Comparison of ENCODE assay signal across 27 cellular contexts in the genomic region with DNA sequence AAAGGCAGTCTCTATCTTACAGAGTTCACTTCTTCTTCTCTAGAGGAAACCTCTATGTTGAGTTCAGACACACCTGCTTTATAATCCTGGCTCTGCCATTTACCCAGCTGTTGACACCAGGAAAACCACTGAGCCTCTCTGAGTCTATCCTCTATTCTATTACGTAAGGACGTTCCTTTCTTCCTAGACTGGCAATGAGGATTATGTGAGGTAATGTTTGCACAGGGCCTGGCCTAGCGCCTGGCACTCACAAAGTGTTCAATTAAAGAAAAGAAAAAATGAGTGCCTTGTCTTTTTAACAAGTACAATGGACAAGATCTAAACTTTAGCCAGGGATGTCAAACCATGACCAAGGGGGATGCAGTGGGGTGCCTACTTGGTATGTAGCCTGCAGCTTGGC.
DNase-seq lines count a peak whose midpoint lies in the region; ATAC-seq, FAIRE-seq and TF ChIP-seq lines count a peak whose summit lies in the region.
"Had no signal": no experiment of that assay in that cellular context is flagged by ENCODE, and none has a peak within 500 bp of the region (broad histone marks: within the 10 kb centered on the region; RNA-seq: fewer than 3 reads in every experiment).

No MANE protein-coding gene starts in this region.

- H3K36me3 ChIP-seq in adrenal gland (replicated peaks in 1 of 2) = no peaks in the 10 kb centered on the region
- no peaks in the 10 kb centered on the region for H3K36me3 ChIP-seq in small intestine (ENCODE audit: control insufficient read depth in 2 of 2, insufficient read depth in 2 of 2, low read length in 2 of 2)
- H3K36me3 ChIP-seq: cardiac muscle cell, MG63, right atrium auricular region had no signal

- H3K27ac ChIP-seq in adrenal gland = peak overlapping the region in 3 of 5 donors; percentile 3 to 62 (median 60)
- no peak overlapping the region for H3K27ac ChIP-seq in small intestine (ENCODE audit: low read depth in 1 of 2, low read length in 1 of 2)
- H3K27ac ChIP-seq: cardiac muscle cell, foreskin keratinocyte had no signal

- TF ChIP-seq CTCF in HFFc6 (IDR thresholded peaks at IDR 0.05) (no peak), adrenal gland (IDR thresholded peaks at IDR 0.05) (no peak)

- H3K4me3 ChIP-seq in adrenal gland = no peak overlapping the region
- H3K4me3 ChIP-seq in small intestine (ENCODE audit: low read depth in 1 of 2, low read length in 2 of 2) = no peak overlapping the region
- H3K4me3 ChIP-seq: cardiac muscle cell, MG63, right atrium auricular region had no signal

- peak; percentile 92 for ATAC-seq in left lobe of liver
- no peak for ATAC-seq in HG03175 (IDR thresholded peaks at IDR 0.05; ENCODE audit: unreplicated experiment)
- ATAC-seq in GM18868 (IDR thresholded peaks at IDR 0.05; ENCODE audit: unreplicated experiment) = no peak
- ATAC-seq: foreskin keratinocyte; naive thymus-derived CD4-positive, alpha-beta T cell had no signal

- 80 to 91% (median 82%) methylated on average over 3 of the region's 3 CpGs for WGBS in adrenal gland, 4 donors
- WGBS in small intestine, 3 donors = 16 to 50% (median 40%) methylated on average over 3 of the region's 3 CpGs

- intact Hi-C loops in adrenal gland (cut with DNase I) = no loop called here

- H3K9me3 ChIP-seq in adrenal gland (replicated peaks in 1 of 3) = no peaks in the 10 kb centered on the region
- no peaks in the 10 kb centered on the region for H3K9me3 ChIP-seq in small intestine (ENCODE audit: control insufficient read depth, low read depth)
- H3K9me3 ChIP-seq: MG63, right atrium auricular region had no signal

- peaks cover 20% of the 10 kb centered on the region for H3K36me3 Mint-ChIP-seq in HFFc6 (ENCODE audit: low read depth)
- H3K36me3 Mint-ChIP-seq: CD4-positive, CD25-positive, alpha-beta regulatory T cell; memory B cell had no signal

- DNase-seq in HFFc6 (no peak), adrenal gland (no peak), left lobe of liver (ENCODE audit: low spot score) (peak; percentile 52), small intestine (peak; percentile 19), NOMO-1 (lab: John Stamatoyannopoulos, UW; ENCODE audit: unreplicated experiment in 2 of 2) (no peak), COR-L47 (lab: John Stamatoyannopoulos, UW) (no peak)
- DNase-seq: activated B cell treated with CpG ODN at 0.5 μM for 24 hours; activated CD4-positive, alpha-beta memory T cell treated with anti-CD3 and anti-CD28 coated beads, Interleukin-2, amount 10 ng/mL, durations not matched to agents 7 days and 5 days; CD4-positive, CD25-positive, alpha-beta regulatory T cell; dermis blood vessel endothelial cell; foreskin keratinocyte; GOT3; MG63; naive thymus-derived CD4-positive, alpha-beta T cell; NCI-H1436; NCI-H2171; NCI-H524 treated with DMSO at 0.1 percent for 48 hours; occipital lobe; stimulated activated CD4-positive, alpha-beta T cell treated with anti-CD3 and anti-CD28 coated beads, Interleukin-15, amount 100 ng/mL, for 24 hours; stimulated activated CD8-positive, alpha-beta memory T cell treated with anti-CD3 and anti-CD28 coated beads, Interleukin-4, amount 100 ng/mL, for 48 hours; T1000 had no signal

- no peak for FAIRE-seq in small intestine (lab: Jason Lieb, UNC)

- peak overlapping the region; percentile 19; the same call in 1 of the 2 replicates for H3K27ac Mint-ChIP-seq in HFFc6
- H3K27ac Mint-ChIP-seq: activated B cell treated with CpG ODN at 0.5 μM for 24 hours; activated CD4-positive, alpha-beta memory T cell treated with anti-CD3 and anti-CD28 coated beads, Interleukin-2, amount 10 ng/mL, durations not matched to agents 7 days and 5 days; CD4-positive, CD25-positive, alpha-beta regulatory T cell; IgD-negative memory B cell; memory B cell; naive thymus-derived CD4-positive, alpha-beta T cell had no signal

- H3K27me3 Mint-ChIP-seq in HFFc6 (ENCODE audit: insufficient read depth) = no peaks in the 10 kb centered on the region
- H3K27me3 Mint-ChIP-seq: activated B cell treated with CpG ODN at 0.5 μM for 24 hours; activated CD4-positive, alpha-beta memory T cell treated with anti-CD3 and anti-CD28 coated beads, Interleukin-2, amount 10 ng/mL, durations not matched to agents 7 days and 5 days; CD4-positive, CD25-positive, alpha-beta regulatory T cell; IgD-negative memory B cell; memory B cell; naive thymus-derived CD4-positive, alpha-beta T cell had no signal

- H3K9me3 Mint-ChIP-seq in HFFc6 = no peaks in the 10 kb centered on the region

- H3K4me1 ChIP-seq in adrenal gland (replicated peaks in 1 of 2) = peaks cover 3 to 22% of the 10 kb centered on the region in 2 donors
- no peaks in the 10 kb centered on the region for H3K4me1 ChIP-seq in small intestine (ENCODE audit: control insufficient read depth in 2 of 2, insufficient read depth in 1 of 2, low read depth in 1 of 2, low read length in 1 of 2)

- H3K27me3 ChIP-seq in adrenal gland (no peaks in the 10 kb centered on the region), small intestine (ENCODE audit: control insufficient read depth in 2 of 2, insufficient read depth in 2 of 2, low read length in 2 of 2) (no peaks in the 10 kb centered on the region)
- H3K27me3 ChIP-seq: cardiac muscle cell, foreskin keratinocyte, MG63, right atrium auricular region had no signal

- H3K4me3 Mint-ChIP-seq in HFFc6 = no peak overlapping the region
- H3K4me3 Mint-ChIP-seq: activated B cell treated with CpG ODN at 0.5 μM for 24 hours; activated CD4-positive, alpha-beta memory T cell treated with anti-CD3 and anti-CD28 coated beads, Interleukin-2, amount 10 ng/mL, durations not matched to agents 7 days and 5 days; CD4-positive, CD25-positive, alpha-beta regulatory T cell; IgD-negative memory B cell; memory B cell; naive thymus-derived CD4-positive, alpha-beta T cell had no signal

- H3K4me1 Mint-ChIP-seq in HFFc6 (ENCODE audit: low read depth) = peaks cover 53% of the 10 kb centered on the region
- H3K4me1 Mint-ChIP-seq: activated CD4-positive, alpha-beta memory T cell treated with anti-CD3 and anti-CD28 coated beads, Interleukin-2, amount 10 ng/mL, durations not matched to agents 7 days and 5 days; CD4-positive, CD25-positive, alpha-beta regulatory T cell; naive thymus-derived CD4-positive, alpha-beta T cell had no signal

- no peak for TF ChIP-seq POLR2A in adrenal gland (IDR thresholded peaks at IDR 0.05)

Comparison
In these comparisons a context has a peak if more than half of its experiments do, and no peak if none do; other contexts are left out.
1. DNase-seq: peak in left lobe of liver (single experiment) and small intestine (single experiment); none in HFFc6 (single experiment), adrenal gland (0 of 7), NOMO-1 (0 of 2) and COR-L47 (single experiment).
2. H3K27ac ChIP-seq: peak in adrenal gland (3 of 5); none in small intestine (0 of 2).